16 cellular contexts compared by ENCODE assay signal in genomic region chr12:49885663-49886461, GRCh38. TPM values are rescaled to one million over a fixed set of nuclear protein-coding genes. Genes with fewer than 3 reads are reported as not detected.
"Had no signal": no experiment of that assay in that cellular context is flagged by ENCODE, and none has a peak within 500 bp of the region (broad histone marks: within the 10 kb centered on the region; RNA-seq: fewer than 3 reads in every experiment).

No MANE protein-coding gene starts in this region.

- H3K9me3 ChIP-seq: left ventricle myocardium inferior, prostate gland, right atrium auricular region, tibial nerve had no signal

- DNase-seq: activated CD4-positive, alpha-beta T cell treated with anti-CD3 and anti-CD28 coated beads for 1 hour; activated CD4-positive, alpha-beta T cell treated with anti-CD3 and anti-CD28 coated beads, Interleukin-2, amount 50 U/mL, for 48 hours; activated naive CD8-positive, alpha-beta T cell treated with anti-CD3 and anti-CD28 coated beads, Interleukin-2, amount 10 ng/mL, durations not matched to agents 7 days and 5 days; amygdala; dorsolateral prefrontal cortex; foreskin melanocyte; hypothalamus; left ventricle myocardium inferior; stimulated activated CD4-positive, alpha-beta T cell treated with anti-CD3 and anti-CD28 coated beads, Interleukin-2, amount 100 ng/mL, for 24 hours; stimulated activated naive CD8-positive, alpha-beta T cell treated with anti-CD3 and anti-CD28 coated beads, Interleukin-15, Interleukin-2, amounts not matched to agents 100 U/mL and 50 U/mL, for 24 hours; WERI-Rb-1 had no signal

- ATAC-seq: stimulated activated naive CD8-positive, alpha-beta T cell treated with anti-CD3 and anti-CD28 coated beads, Interleukin-15, Interleukin-2, amounts not matched to agents 100 U/mL and 50 U/mL, for 24 hours had no signal

- H3K36me3 ChIP-seq: cardiac muscle cell, left ventricle myocardium inferior, prostate gland, right atrium auricular region, tibial nerve, WERI-Rb-1 had no signal

- H3K27ac ChIP-seq: cardiac muscle cell, left ventricle myocardium inferior, prostate gland, right atrium auricular region, tibial nerve, WERI-Rb-1 had no signal

- H3K27me3 ChIP-seq: cardiac muscle cell, dorsolateral prefrontal cortex, right atrium auricular region, tibial nerve had no signal

- H3K4me1 ChIP-seq: left ventricle myocardium inferior, right atrium auricular region, tibial nerve had no signal

- H3K4me3 ChIP-seq: cardiac muscle cell, dorsolateral prefrontal cortex, left ventricle myocardium inferior, prostate gland, right atrium auricular region, tibial nerve had no signal

RNA-seq across cellular contexts. Expression of gene FAIM2, which starts 17.8 kb away (rescaled TPM):
- total RNA-seq: epithelial cell of proximal tubule had no signal
